1 cellular context compared by ENCODE assay signal in genomic region chr1:205111354-205111753, GRCh38.
TF ChIP-seq lines count a peak whose summit lies in the region.

No MANE protein-coding gene starts in this region.

TF ChIP-seq in GM12878, 131 proteins besides CTCF, POLR2A, EP300 and RAD21:
- TF ChIP-seq GABPA (IDR thresholded peaks at IDR 0.05; ENCODE audit: low read depth) (no peak), RELB (IDR thresholded peaks at IDR 0.05; ENCODE audit: low read depth) (no peak), NBN (IDR thresholded peaks at IDR 0.05) (no peak), ETV6 (conservative IDR thresholded peaks at IDR 0.05 in 1 of 2, IDR thresholded peaks at IDR 0.05 in 1 of 2; ENCODE audit: borderline replicate concordance in 1 of 2, low read depth in 1 of 2) (no peak), TCF7 (IDR thresholded peaks at IDR 0.05; ENCODE audit: borderline replicate concordance) (no peak), ZNF207 (IDR thresholded peaks at IDR 0.05; ENCODE audit: borderline replicate concordance) (no peak), CREM (IDR thresholded peaks at IDR 0.05; ENCODE audit: low read depth) (no peak), MLLT1 (IDR thresholded peaks at IDR 0.05) (no peak), MTA2 (IDR thresholded peaks at IDR 0.05; ENCODE audit: low read depth) (peak; percentile 95), RAD51 (IDR thresholded peaks at IDR 0.05) (peak; percentile 11; the same call in 1 of the 2 replicates), ZNF687 (IDR thresholded peaks at IDR 0.05) (no peak), E2F8 (IDR thresholded peaks at IDR 0.05; ENCODE audit: low read depth, partially characterized antibody) (no peak), JUND (IDR thresholded peaks at IDR 0.05; ENCODE audit: low read depth, low read length) (no peak), SRF (IDR thresholded peaks at IDR 0.05; ENCODE audit: low read depth in 2 of 2, low read length in 2 of 2) (no peak), CBX3 (IDR thresholded peaks at IDR 0.05; ENCODE audit: borderline replicate concordance, low read depth) (no peak), POU2F2 (IDR thresholded peaks at IDR 0.05; ENCODE audit: borderline replicate concordance, low read depth, low read length) (no peak), RUNX3 (IDR thresholded peaks at IDR 0.05; ENCODE audit: low read length) (peak; percentile 14; the same call in 1 of the 2 replicates), SPI1 (IDR thresholded peaks at IDR 0.05; ENCODE audit: borderline replicate concordance, insufficient read depth, low read depth, low read length) (peak; percentile 53; the same call in 1 of the 2 replicates), YY1 (IDR thresholded peaks at IDR 0.05; ENCODE audit: low read depth, low read length) (no peak), CBFB (IDR thresholded peaks at IDR 0.05; ENCODE audit: low read depth) (no peak), FOXM1 (IDR thresholded peaks at IDR 0.05; ENCODE audit: low read depth, low read length) (no peak), NFIC (IDR thresholded peaks at IDR 0.05; ENCODE audit: low read depth, low read length) (no peak), BCL11A (IDR thresholded peaks at IDR 0.05; ENCODE audit: low read depth, low read length) (peak; percentile 30; the same call in 1 of the 2 replicates), FOXK2 (IDR thresholded peaks at IDR 0.05) (no peak), MTA3 (IDR thresholded peaks at IDR 0.05; ENCODE audit: borderline replicate concordance, low read length) (no peak), NFXL1 (IDR thresholded peaks at IDR 0.05; ENCODE audit: borderline replicate concordance) (no peak), ASH2L (IDR thresholded peaks at IDR 0.05; ENCODE audit: borderline replicate concordance, low read depth) (no peak), ZBTB40 (IDR thresholded peaks at IDR 0.05; ENCODE audit: borderline replicate concordance) (no peak), POLR2AphosphoS2 (IDR thresholded peaks at IDR 0.05; ENCODE audit: low read depth, low read length) (no peak), SKIL (IDR thresholded peaks at IDR 0.05; ENCODE audit: low read depth, poor library complexity, severe bottlenecking) (no peak), CHD2 (IDR thresholded peaks at IDR 0.05; ENCODE audit: borderline replicate concordance, low read depth, low read length) (no peak), SIX5 (IDR thresholded peaks at IDR 0.05; ENCODE audit: low read depth, low read length, severe bottlenecking) (no peak), GATAD2B (conservative IDR thresholded peaks at IDR 0.05; ENCODE audit: low read depth) (no peak), MXI1 (IDR thresholded peaks at IDR 0.05; ENCODE audit: low read depth, low read length) (no peak), KAT2A (conservative IDR thresholded peaks at IDR 0.05; ENCODE audit: control insufficient read depth, low read depth, low read length) (no peak), SP1 (IDR thresholded peaks at IDR 0.05; ENCODE audit: low read depth, low read length) (no peak)
- TF ChIP-seq, protein P1, sequence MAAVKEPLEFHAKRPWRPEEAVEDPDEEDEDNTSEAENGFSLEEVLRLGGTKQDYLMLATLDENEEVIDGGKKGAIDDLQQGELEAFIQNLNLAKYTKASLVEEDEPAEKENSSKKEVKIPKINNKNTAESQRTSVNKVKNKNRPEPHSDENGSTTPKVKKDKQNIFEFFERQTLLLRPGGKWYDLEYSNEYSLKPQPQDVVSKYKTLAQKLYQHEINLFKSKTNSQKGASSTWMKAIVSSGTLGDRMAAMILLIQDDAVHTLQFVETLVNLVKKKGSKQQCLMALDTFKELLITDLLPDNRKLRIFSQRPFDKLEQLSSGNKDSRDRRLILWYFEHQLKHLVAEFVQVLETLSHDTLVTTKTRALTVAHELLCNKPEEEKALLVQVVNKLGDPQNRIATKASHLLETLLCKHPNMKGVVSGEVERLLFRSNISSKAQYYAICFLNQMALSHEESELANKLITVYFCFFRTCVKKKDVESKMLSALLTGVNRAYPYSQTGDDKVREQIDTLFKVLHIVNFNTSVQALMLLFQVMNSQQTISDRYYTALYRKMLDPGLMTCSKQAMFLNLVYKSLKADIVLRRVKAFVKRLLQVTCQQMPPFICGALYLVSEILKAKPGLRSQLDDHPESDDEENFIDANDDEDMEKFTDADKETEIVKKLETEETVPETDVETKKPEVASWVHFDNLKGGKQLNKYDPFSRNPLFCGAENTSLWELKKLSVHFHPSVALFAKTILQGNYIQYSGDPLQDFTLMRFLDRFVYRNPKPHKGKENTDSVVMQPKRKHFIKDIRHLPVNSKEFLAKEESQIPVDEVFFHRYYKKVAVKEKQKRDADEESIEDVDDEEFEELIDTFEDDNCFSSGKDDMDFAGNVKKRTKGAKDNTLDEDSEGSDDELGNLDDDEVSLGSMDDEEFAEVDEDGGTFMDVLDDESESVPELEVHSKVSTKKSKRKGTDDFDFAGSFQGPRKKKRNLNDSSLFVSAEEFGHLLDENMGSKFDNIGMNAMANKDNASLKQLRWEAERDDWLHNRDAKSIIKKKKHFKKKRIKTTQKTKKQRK (IDR thresholded peaks at IDR 0.05; ENCODE audit: low read depth, low read length) = no peak
- TF ChIP-seq, protein P2, sequence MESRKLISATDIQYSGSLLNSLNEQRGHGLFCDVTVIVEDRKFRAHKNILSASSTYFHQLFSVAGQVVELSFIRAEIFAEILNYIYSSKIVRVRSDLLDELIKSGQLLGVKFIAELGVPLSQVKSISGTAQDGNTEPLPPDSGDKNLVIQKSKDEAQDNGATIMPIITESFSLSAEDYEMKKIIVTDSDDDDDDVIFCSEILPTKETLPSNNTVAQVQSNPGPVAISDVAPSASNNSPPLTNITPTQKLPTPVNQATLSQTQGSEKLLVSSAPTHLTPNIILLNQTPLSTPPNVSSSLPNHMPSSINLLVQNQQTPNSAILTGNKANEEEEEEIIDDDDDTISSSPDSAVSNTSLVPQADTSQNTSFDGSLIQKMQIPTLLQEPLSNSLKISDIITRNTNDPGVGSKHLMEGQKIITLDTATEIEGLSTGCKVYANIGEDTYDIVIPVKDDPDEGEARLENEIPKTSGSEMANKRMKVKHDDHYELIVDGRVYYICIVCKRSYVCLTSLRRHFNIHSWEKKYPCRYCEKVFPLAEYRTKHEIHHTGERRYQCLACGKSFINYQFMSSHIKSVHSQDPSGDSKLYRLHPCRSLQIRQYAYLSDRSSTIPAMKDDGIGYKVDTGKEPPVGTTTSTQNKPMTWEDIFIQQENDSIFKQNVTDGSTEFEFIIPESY (IDR thresholded peaks at IDR 0.05) = no peak
